8 cellular contexts compared by ENCODE assay signal in the genomic region with DNA sequence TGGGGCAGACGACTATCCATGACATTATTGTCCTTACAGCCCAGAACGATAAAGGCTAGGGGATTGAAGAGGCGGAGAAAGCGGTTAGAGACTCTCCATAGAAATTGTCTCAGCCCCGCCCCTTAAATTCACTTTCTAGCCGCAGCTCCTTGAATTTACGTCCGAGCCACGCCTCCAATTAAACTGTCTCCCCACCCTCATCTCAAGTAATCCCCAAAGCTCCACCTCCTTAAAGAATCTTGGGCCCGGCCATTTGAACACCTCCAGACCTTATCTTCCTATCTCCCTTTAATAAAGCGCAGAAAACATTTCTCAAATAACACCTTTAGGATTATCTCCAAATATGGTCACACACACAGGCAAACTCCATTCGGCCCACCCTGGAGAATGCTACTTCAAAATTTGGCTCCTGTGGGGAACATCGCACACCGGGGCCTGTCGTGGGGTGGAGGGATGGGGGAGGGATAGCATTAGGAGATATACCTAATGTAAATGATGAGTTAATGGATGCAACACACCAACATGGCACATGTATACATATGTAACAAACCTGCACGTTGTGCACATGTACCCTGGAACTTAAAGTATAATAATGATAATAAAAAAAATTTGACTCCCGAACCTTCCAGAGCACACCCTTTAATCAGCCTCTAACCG. TPM values are rescaled to one million over a fixed set of nuclear protein-coding genes. Genes with fewer than 3 reads are reported as not detected.
A peak's percentile ranks its signal among the peaks of the same experiment; 100 is the strongest.
DNase-seq lines count a peak whose midpoint lies in the region; ATAC-seq and TF ChIP-seq lines count a peak whose summit lies in the region.

No MANE protein-coding gene starts in this region.

- CTCF ChIA-PET in IMR-90 (lab: Yijun Ruan, JAX) = interaction anchor here (0.6 to 1.4 kb wide), 4 partner anchors 12 to 29 kb away, joined by 3 to 6 read pairs (median 3); no protein-coding TSS in a partner anchor

- DNase-seq in NCI-H1092 treated with DMSO at 0.1 percent for 48 hours (lab: John Stamatoyannopoulos, UW) (peak; percentile 39), NCI-H1092 (lab: John Stamatoyannopoulos, UW) (no peak), IMR-90 (peak; percentile 58), dermis blood vessel endothelial cell (peak; percentile 78), lower lobe of right lung (no peak), substantia nigra (lab: John Stamatoyannopoulos, UW) (peak in 8 of 49 donors; percentile 0 to 48 (median 10)), amniotic stem cell (lab: John Stamatoyannopoulos, UW) (no peak)

- H3K4me3 ChIP-seq in IMR-90 (ENCODE audit: insufficient read depth, low read depth, low read length) (peak overlapping the region; percentile 38), SU-DHL-6 (ENCODE audit: insufficient read depth, low read length, poor library complexity, severe bottlenecking) (peak overlapping the region; percentile 59), lower lobe of right lung (peak overlapping the region; percentile 61)

- no peak overlapping the region for H3K23ac ChIP-seq in IMR-90 (ENCODE audit: low read depth, low read length)

- no peak for TF ChIP-seq POLR2A in IMR-90 (IDR thresholded peaks at IDR 0.05; ENCODE audit: low read depth, low read length)

- intact Hi-C loops in IMR-90 (cut with micrococcal nuclease) (no loop called here), lower lobe of right lung (cut with DNase I) (no loop called here)

- peak overlapping the region; percentile 97 to 99 for H4K8ac ChIP-seq in IMR-90 (ENCODE audit: low read depth in 2 of 2, low read length in 2 of 2)

- H3K18ac ChIP-seq in IMR-90 (ENCODE audit: low read depth, low read length) = peak overlapping the region; percentile 60; the same call in 1 of the 2 replicates

- no peak overlapping the region for H2BK20ac ChIP-seq in IMR-90 (ENCODE audit: low read depth, low read length)

- no peak for TF ChIP-seq RAD21 in IMR-90 (IDR thresholded peaks at IDR 0.05; ENCODE audit: low read length)

- H3K9me2 ChIP-seq in SU-DHL-6 (replicated peaks; ENCODE audit: insufficient read depth, low read length) = no peaks in the 10 kb centered on the region

- peak overlapping the region; percentile 85 for H3K4ac ChIP-seq in IMR-90 (ENCODE audit: low read depth, low read length)

- 49% methylated on average over 5 of the region's 18 CpGs; no CpG with 5 or more reads in 1 of the 2 experiments for WGBS in IMR-90 (ENCODE audit: extremely low coverage in 2 of 2, insufficient read length in 1 of 2), 2 experiments

- no peak overlapping the region; the same call in 2 of the 3 replicates for H2BK15ac ChIP-seq in IMR-90 (ENCODE audit: low read depth, low read length)

- peaks cover 6% of the 10 kb centered on the region for H3K4me1 ChIP-seq in IMR-90 (ENCODE audit: control insufficient read depth, insufficient read depth, low read length)
- H3K4me1 ChIP-seq in lower lobe of right lung = peaks cover 5% of the 10 kb centered on the region

- H2AK5ac ChIP-seq in IMR-90 (ENCODE audit: low read depth, low read length) = no peak overlapping the region

- peak overlapping the region; percentile 66 for H3K27ac ChIP-seq in IMR-90 (ENCODE audit: insufficient read depth, low read length)
- peak overlapping the region; percentile 66; the same call in 1 of the 2 replicates for H3K27ac ChIP-seq in SU-DHL-6 (ENCODE audit: low read depth, low read length)
- peak overlapping the region; percentile 93 for H3K27ac ChIP-seq in lower lobe of right lung
- H3K27ac ChIP-seq in substantia nigra (ENCODE audit: low read depth, low read length, poor library complexity, severe bottlenecking) = peak overlapping the region; percentile 98

- POLR2A ChIA-PET in IMR-90 (lab: Charles Lee; ENCODE audit: unreplicated experiment) = interaction anchor here (0.8 to 1.0 kb wide), 2 partner anchors 10 to 12 kb away, joined by 3 to 4 read pairs; no protein-coding TSS in a partner anchor

- H4K5ac ChIP-seq in IMR-90 (ENCODE audit: low read depth, low read length) = peak overlapping the region; percentile 71

- peak overlapping the region; percentile 81 for H3K4me2 ChIP-seq in IMR-90 (ENCODE audit: low read depth, low read length)
- peak overlapping the region; percentile 63 for H3K4me2 ChIP-seq in SU-DHL-6 (ENCODE audit: low read depth, low read length, poor library complexity, severe bottlenecking)

- H3K14ac ChIP-seq in IMR-90 (replicated peaks; ENCODE audit: low read depth, low read length) = peak overlapping the region; percentile 79; the same call in 1 of the 2 replicates

- no peaks in the 10 kb centered on the region for H3K79me2 ChIP-seq in SU-DHL-6 (ENCODE audit: insufficient read depth, low read length)

- H3K9ac ChIP-seq in IMR-90 (ENCODE audit: low read depth, low read length) (peak overlapping the region; percentile 18; the same call in 1 of the 2 replicates), SU-DHL-6 (ENCODE audit: low read length) (peak overlapping the region; percentile 56)

- H4K20me1 ChIP-seq in IMR-90 (ENCODE audit: insufficient read depth, low read length) (no peaks in the 10 kb centered on the region), SU-DHL-6 (ENCODE audit: low read depth, low read length) (no peaks in the 10 kb centered on the region)

- peak overlapping the region; percentile 81 for H2BK5ac ChIP-seq in IMR-90 (ENCODE audit: low read depth, low read length, poor library complexity, severe bottlenecking)

- no peaks in the 10 kb centered on the region for H3K9me3 ChIP-seq in IMR-90 (ENCODE audit: control insufficient read depth, insufficient read depth, low read length)
- H3K9me3 ChIP-seq in SU-DHL-6 (ENCODE audit: insufficient read depth, low read length) = no peaks in the 10 kb centered on the region
- H3K9me3 ChIP-seq in lower lobe of right lung = no peaks in the 10 kb centered on the region

- ATAC-seq in IMR-90 (ENCODE audit: low read depth) (peak; percentile 36), lower lobe of right lung (peak; percentile 73 to 82)

- in situ Hi-C loops in IMR-90 (cut with MboI; ENCODE audit: low sequenced_read_pairs) = no loop called here

- H3K79me1 ChIP-seq in IMR-90 (ENCODE audit: low read depth in 1 of 2, low read length in 2 of 2) = no peaks in the 10 kb centered on the region; a peak in 1 of 4 replicates

- H3F3A ChIP-seq in SU-DHL-6 (ENCODE audit: insufficient read depth) = no peaks in the 10 kb centered on the region

- BruUV-seq in IMR-90 (replicated peaks; lab: Mats Ljungman, UMichigan) = no TSS peak

- peak overlapping the region; percentile 22; the same call in 1 of the 2 replicates for H3K56ac ChIP-seq in IMR-90 (ENCODE audit: extremely low read depth, insufficient read depth, low read length)

- no peak overlapping the region for H2BK120ac ChIP-seq in IMR-90 (ENCODE audit: low read depth, low read length)

- H2AFZ ChIP-seq in IMR-90 (replicated peaks; ENCODE audit: low read length, poor library complexity) = peak overlapping the region; percentile 90
- peak overlapping the region; percentile 43 for H2AFZ ChIP-seq in SU-DHL-6 (ENCODE audit: low read depth, low read length, severe bottlenecking)

- H3K27me3 ChIP-seq in IMR-90 (ENCODE audit: control insufficient read depth, insufficient read depth, low read length) (no peaks in the 10 kb centered on the region; the same call in 1 of the 2 replicates), SU-DHL-6 (ENCODE audit: low read length) (no peaks in the 10 kb centered on the region), lower lobe of right lung (ENCODE audit: low read depth) (no peaks in the 10 kb centered on the region)

- TF ChIP-seq CTCF in IMR-90 (conservative IDR thresholded peaks at IDR 0.05; ENCODE audit: low read depth, low read length) (no peak), SU-DHL-6 (IDR thresholded peaks at IDR 0.05; ENCODE audit: insufficient read depth, low read length, poor library complexity, severe bottlenecking) (no peak), lower lobe of right lung (IDR thresholded peaks at IDR 0.05) (no peak)

- dilution Hi-C loops in IMR-90 (cut with HindIII; ENCODE audit: low sequenced_read_pairs, unreplicated experiment) = no loop called here

- H2AK9ac ChIP-seq in IMR-90 (replicated peaks; ENCODE audit: low read depth, low read length, poor library complexity) = no peak overlapping the region

- H3K36me3 ChIP-seq in IMR-90 (ENCODE audit: control insufficient read depth, insufficient read depth, low read length) (no peaks in the 10 kb centered on the region), SU-DHL-6 (ENCODE audit: low read length) (no peaks in the 10 kb centered on the region), lower lobe of right lung (no peaks in the 10 kb centered on the region)

- H4K91ac ChIP-seq in IMR-90 (ENCODE audit: insufficient read depth, low read depth, low read length) = peak overlapping the region; percentile 81

- H3K9me1 ChIP-seq in IMR-90 (ENCODE audit: insufficient read depth, low read length) = no peaks in the 10 kb centered on the region

RNA-seq across cellular contexts. Expression of a gene that starts 7.2 kb away (rescaled TPM):
- total RNA-seq in IMR-90 (2012; rRNA removed) = 0.56 and 0.72 TPM in 2 replicates
- polyA plus RNA-seq in IMR-90 (2012; rRNA removed) = 1.0 and 1.1 TPM in 2 replicates
- 0.68 and 1.5 TPM in 2 replicates for polyA plus RNA-seq in IMR-90 (2012; cell fraction: cytosol; rRNA removed)
- 1.5 and 2.2 TPM in 2 replicates for polyA plus RNA-seq in IMR-90 (2012; cell fraction: nucleus; rRNA removed; ENCODE audit: low replicate concordance)
- 0.68 and 0.84 TPM in 2 replicates for total RNA-seq in dermis blood vessel endothelial cell
- total RNA-seq in lower lobe of right lung = 6.7 TPM

RNA-seq across cellular contexts. Expression of a gene that starts 16.3 kb away (rescaled TPM):
- total RNA-seq in IMR-90 (2012; rRNA removed) = 22.6 and 29.2 TPM in 2 replicates
- polyA plus RNA-seq in IMR-90 (2012; rRNA removed) = 149 and 156 TPM in 2 replicates
- 125 and 134 TPM in 2 replicates for polyA plus RNA-seq in IMR-90 (2012; cell fraction: cytosol; rRNA removed)
- 31.7 and 42.9 TPM in 2 replicates for polyA plus RNA-seq in IMR-90 (2012; cell fraction: nucleus; rRNA removed; ENCODE audit: low replicate concordance)
- 2.6 and 13.1 TPM in 2 replicates for total RNA-seq in dermis blood vessel endothelial cell
- total RNA-seq in lower lobe of right lung = 91.8 TPM

RNA-seq across cellular contexts. Expression of a gene that starts 30.8 kb away (rescaled TPM):
- total RNA-seq in IMR-90 (2012; rRNA removed) (3.1 and 3.4 TPM in 2 replicates), dermis blood vessel endothelial cell (9.4 and 9.7 TPM in 2 replicates), lower lobe of right lung (13.1 TPM)
- polyA plus RNA-seq in IMR-90 (2012; rRNA removed) = 6.4 and 6.8 TPM in 2 replicates
- polyA plus RNA-seq in IMR-90 (2012; cell fraction: cytosol; rRNA removed) = 4.0 and 7.7 TPM in 2 replicates
- 21.5 and 50.0 TPM in 2 replicates for polyA plus RNA-seq in IMR-90 (2012; cell fraction: nucleus; rRNA removed; ENCODE audit: low replicate concordance)

RNA-seq across cellular contexts. Expression of a gene that starts 31.8 kb away (rescaled TPM):
- total RNA-seq in IMR-90 (2012; rRNA removed) (17.5 and 19.7 TPM in 2 replicates), dermis blood vessel endothelial cell (24.5 and 27.2 TPM in 2 replicates), lower lobe of right lung (19.1 TPM)
- 23.7 and 25.7 TPM in 2 replicates for polyA plus RNA-seq in IMR-90 (2012; rRNA removed)
- polyA plus RNA-seq in IMR-90 (2012; cell fraction: cytosol; rRNA removed) = 21.9 and 22.0 TPM in 2 replicates
- 10.7 and 12.6 TPM in 2 replicates for polyA plus RNA-seq in IMR-90 (2012; cell fraction: nucleus; rRNA removed; ENCODE audit: low replicate concordance)

RNA-seq across cellular contexts. Expression of a gene that starts 44.6 kb away (rescaled TPM):
- total RNA-seq in IMR-90 (2012; rRNA removed) (under 0.01 TPM in 1 of 2 replicates, not detected in the other), dermis blood vessel endothelial cell (0.14 and 0.34 TPM in 2 replicates), lower lobe of right lung (4.2 TPM)
- polyA plus RNA-seq in IMR-90 (2012; rRNA removed) = 0.05 and 0.06 TPM in 2 replicates
- 0.02 and 0.08 TPM in 2 replicates for polyA plus RNA-seq in IMR-90 (2012; cell fraction: cytosol; rRNA removed)
- polyA plus RNA-seq in IMR-90 (2012; cell fraction: nucleus; rRNA removed; ENCODE audit: low replicate concordance) = 0.09 and 0.16 TPM in 2 replicates

Comparison
In these comparisons a context has a peak if more than half of its experiments do, and no peak if none do; other contexts are left out.
1. DNase-seq: peak in NCI-H1092 treated with DMSO at 0.1 percent for 48 hours (single experiment), IMR-90 (single experiment) and dermis blood vessel endothelial cell (single experiment); none in NCI-H1092 (single experiment), lower lobe of right lung (single experiment) and amniotic stem cell (single experiment).
2. Peak in every context shown above with its lines, with median percentiles within 50 percentile points of each other: H3K27ac ChIP-seq and H3K4me3 ChIP-seq.